10 cellular contexts compared by ENCODE assay signal in genomic region chr21:38925923-38926322, GRCh38.
DNase-seq lines count a peak whose midpoint lies in the region; ATAC-seq and TF ChIP-seq lines count a peak whose summit lies in the region.
"Had no signal": no experiment of that assay in that cellular context is flagged by ENCODE, and none has a peak within 500 bp of the region (broad histone marks: within the 10 kb centered on the region; RNA-seq: fewer than 3 reads in every experiment).

No MANE protein-coding gene starts in this region.

- no peaks in the 10 kb centered on the region for H3K27me3 ChIP-seq in CD4-positive, alpha-beta memory T cell (ENCODE audit: insufficient read depth, low read length)

- no peak overlapping the region for H3K4me3 Mint-ChIP-seq in nephron progenitor cell
- H3K4me3 Mint-ChIP-seq in CD4-positive, alpha-beta memory T cell = peak overlapping the region in 1 of 8 donors; percentile 30

- CTCF ChIA-PET in CD4-positive, alpha-beta memory T cell (lab: Charles Lee; ENCODE audit: partially characterized antibody) = no interaction called here

- DNase-seq in Ammon's horn (ENCODE audit: low spot score) (peak; percentile 39), NOMO-1 treated with DMSO at 0.1 percent for 48 hours (lab: John Stamatoyannopoulos, UW; ENCODE audit: unreplicated experiment) (peak; percentile 79), epithelial cell of proximal tubule (ENCODE audit: low read depth) (no peak), nephron progenitor cell (no peak), NCI-H2029 (lab: John Stamatoyannopoulos, UW) (no peak)
- DNase-seq in CD4-positive, alpha-beta memory T cell = no peak
- DNase-seq: stimulated activated CD4-positive, alpha-beta T cell treated with anti-CD3 and anti-CD28 coated beads, Interleukin-12 subunit alpha, Interleukin-12 subunit beta, amount 100 ng/mL, for 4 hours had no signal

- intact Hi-C loops in CD4-positive, alpha-beta memory T cell (cut with micrococcal nuclease) = no loop called here

- peaks cover 22% of the 10 kb centered on the region for H3K4me1 Mint-ChIP-seq in nephron progenitor cell
- H3K4me1 Mint-ChIP-seq in CD4-positive, alpha-beta memory T cell = no peaks in the 10 kb centered on the region

- POLR2A ChIA-PET in CD4-positive, alpha-beta memory T cell (lab: Charles Lee; ENCODE audit: partially characterized antibody) = no interaction called here

- ATAC-seq in HG03432 (IDR thresholded peaks at IDR 0.05; ENCODE audit: unreplicated experiment) (no peak), GM21528 (IDR thresholded peaks at IDR 0.05; ENCODE audit: low FRiP score, unreplicated experiment) (no peak)

- H3K4me1 ChIP-seq in CD4-positive, alpha-beta memory T cell (ENCODE audit: insufficient read depth, low read length) = no peaks in the 10 kb centered on the region

- TF ChIP-seq CTCF in epithelial cell of proximal tubule (conservative IDR thresholded peaks at IDR 0.05; ENCODE audit: low read depth, low read length) (no peak), nephron progenitor cell (IDR thresholded peaks at IDR 0.05) (no peak)

- peak overlapping the region; percentile 64 for H3K27ac Mint-ChIP-seq in nephron progenitor cell
- no peak overlapping the region for H3K27ac Mint-ChIP-seq in CD4-positive, alpha-beta memory T cell

- H3K27ac ChIP-seq in CD4-positive, alpha-beta memory T cell (ENCODE audit: low read depth, low read length) = no peak overlapping the region
- H3K27ac ChIP-seq: VCaP had no signal

- H3K9me3 Mint-ChIP-seq in nephron progenitor cell = peaks cover 26% of the 10 kb centered on the region
- peaks cover 0 to 13% (median 3%) of the 10 kb centered on the region in 8 donors for H3K9me3 Mint-ChIP-seq in CD4-positive, alpha-beta memory T cell

- H3K36me3 Mint-ChIP-seq in nephron progenitor cell (ENCODE audit: low read depth) = peaks cover 6% of the 10 kb centered on the region
- H3K36me3 Mint-ChIP-seq in CD4-positive, alpha-beta memory T cell = no peaks in the 10 kb centered on the region

- peaks cover 7% of the 10 kb centered on the region for H3K27me3 Mint-ChIP-seq in nephron progenitor cell (ENCODE audit: low read depth, poor library complexity)
- H3K27me3 Mint-ChIP-seq in CD4-positive, alpha-beta memory T cell = peaks cover 14 to 15% of the 10 kb centered on the region in 2 donors

- H3K9me3 ChIP-seq in CD4-positive, alpha-beta memory T cell (ENCODE audit: control insufficient read depth in 1 of 2, low read length in 2 of 2) = no peaks in the 10 kb centered on the region

- no peaks in the 10 kb centered on the region for H3K36me3 ChIP-seq in CD4-positive, alpha-beta memory T cell (ENCODE audit: insufficient read depth, low read length)

- H3K4me3 ChIP-seq in epithelial cell of proximal tubule (ENCODE audit: low read depth, low read length) = peak overlapping the region; percentile 20
- no peak overlapping the region for H3K4me3 ChIP-seq in CD4-positive, alpha-beta memory T cell (ENCODE audit: low read length in 2 of 2)

Comparison
In these comparisons a context has a peak if more than half of its experiments do, and no peak if none do; other contexts are left out.
1. DNase-seq: peak in Ammon's horn (single experiment) and NOMO-1 treated with DMSO at 0.1 percent for 48 hours (single experiment); none in epithelial cell of proximal tubule (single experiment), nephron progenitor cell (single experiment), NCI-H2029 (single experiment) and CD4-positive, alpha-beta memory T cell (0 of 5).